Comparison of ENCODE assay signal across 14 cellular contexts in the genomic region with DNA sequence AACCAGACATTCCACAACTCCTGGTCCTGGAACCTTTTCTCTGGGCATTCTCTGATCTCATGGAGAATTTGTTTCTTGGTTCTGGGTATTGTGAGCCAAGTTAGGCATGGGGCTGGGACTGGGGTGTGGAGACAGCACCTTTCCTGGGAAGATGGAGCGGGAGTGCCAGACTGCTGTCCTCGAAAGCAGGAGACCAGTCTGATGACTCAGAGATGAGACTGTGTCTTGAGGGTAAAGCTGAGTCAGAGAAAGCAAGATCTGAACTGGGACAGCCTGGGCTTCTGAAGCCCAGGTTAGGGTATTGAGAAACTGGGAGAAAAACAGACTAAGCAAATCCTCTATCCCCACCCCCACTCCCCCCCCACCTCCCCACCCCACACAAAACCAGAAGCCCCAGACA. TPM values are rescaled to one million over a fixed set of nuclear protein-coding genes. Genes with fewer than 3 reads are reported as not detected.
DNase-seq lines count a peak whose midpoint lies in the region; ATAC-seq, FAIRE-seq and TF ChIP-seq lines count a peak whose summit lies in the region.
"Had no signal": no experiment of that assay in that cellular context is flagged by ENCODE, and none has a peak within 500 bp of the region (broad histone marks: within the 10 kb centered on the region; RNA-seq: fewer than 3 reads in every experiment).

No MANE protein-coding gene starts in this region.

- no peak for FAIRE-seq in GM12891 (lab: Jason Lieb, UNC)
- FAIRE-seq: endometrium had no signal

- H3K4me2 ChIP-seq in PC-9 (peak overlapping the region; percentile 35), osteoblast (ENCODE audit: insufficient read depth, low read length) (no peak overlapping the region), neuronal stem cell (ENCODE audit: insufficient read depth, low read length, poor library complexity, severe bottlenecking) (no peak overlapping the region)

- no peaks in the 10 kb centered on the region for H3K36me3 ChIP-seq in PC-9 (ENCODE audit: low read depth)
- H3K36me3 ChIP-seq in osteoblast (ENCODE audit: insufficient read depth, low read length): no peaks in the 10 kb centered on the region
- peaks cover 0 to 2% of the 10 kb centered on the region in 2 donors for H3K36me3 ChIP-seq in neuronal stem cell (replicated peaks in 1 of 2; ENCODE audit: control insufficient read depth in 2 of 2, insufficient read depth in 2 of 2, low read length in 2 of 2)

- H3K79me2 ChIP-seq in PC-9 (ENCODE audit: low read depth) (no peaks in the 10 kb centered on the region), osteoblast (ENCODE audit: insufficient read depth, low read length) (no peaks in the 10 kb centered on the region)

- TF ChIP-seq POLR2A in GM12891 (IDR thresholded peaks at IDR 0.05; ENCODE audit: low read depth, low read length): no peak

- CTCF ChIA-PET in PC-9 (lab: Charles Lee): no interaction called here

- no peak overlapping the region for H2BK15ac ChIP-seq in neuronal stem cell (ENCODE audit: low read length)

- peak; percentile 54 for DNase-seq in GM04503 (ENCODE audit: low read depth)
- peak; percentile 63 to 80 for DNase-seq in PC-9
- DNase-seq in epithelial cell of prostate (ENCODE audit: low read depth, low spot score): peak; percentile 74
- DNase-seq in osteoblast (ENCODE audit: insufficient read length, low spot score, missing footprints): peak; percentile 96
- DNase-seq in neuronal stem cell (ENCODE audit: low spot score): no peak
- no peak for DNase-seq in medulla oblongata (ENCODE audit: extremely low spot score)
- DNase-seq in Right ventricle myocardium inferior (ENCODE audit: missing footprints): no peak
- no peak for DNase-seq in GM12891 (ENCODE audit: insufficient read length, low spot score)
- DNase-seq: activated CD4-positive, alpha-beta T cell treated with anti-CD3 and anti-CD28 coated beads for 4 hours; activated naive CD4-positive, alpha-beta T cell treated with anti-CD3 and anti-CD28 coated beads, Interleukin-2, amount 10 ng/mL, durations not matched to agents 7 days and 5 days; DND-41; left colon; NCI-H187 treated with DMSO at 0.1 percent for 48 hours had no signal

- TF ChIP-seq CTCF in PC-9 (conservative IDR thresholded peaks at IDR 0.05) (no peak), osteoblast (IDR thresholded peaks at IDR 0.05; ENCODE audit: extremely low read depth, low read depth, low read length) (no peak)

- no CpG with 5 or more reads among the region's 2 CpGs for WGBS in neuronal stem cell (ENCODE audit: extremely low coverage in 2 of 2, insufficient read length in 2 of 2, insufficient replicate concordance in 1 of 2), 2 donors

- H3K27ac ChIP-seq in PC-9 (no peak overlapping the region), epithelial cell of prostate (peak overlapping the region; percentile 33), osteoblast (ENCODE audit: low read depth, low read length) (no peak overlapping the region), neuronal stem cell (replicated peaks; ENCODE audit: low read length) (no peak overlapping the region)

- no peak overlapping the region for H2AK5ac ChIP-seq in neuronal stem cell (ENCODE audit: low read depth, low read length)

- no peaks in the 10 kb centered on the region for H3K9me3 ChIP-seq in PC-9 (ENCODE audit: insufficient read depth, low read depth)
- no peaks in the 10 kb centered on the region for H3K9me3 ChIP-seq in osteoblast (ENCODE audit: low read depth, low read length)
- no peaks in the 10 kb centered on the region for H3K9me3 ChIP-seq in neuronal stem cell (replicated peaks in 1 of 2; ENCODE audit: control insufficient read depth in 2 of 2, insufficient read depth in 1 of 2, low read depth in 1 of 2, low read length in 2 of 2)

- H2BK5ac ChIP-seq in neuronal stem cell (ENCODE audit: low read length): no peak overlapping the region

- POLR2A ChIA-PET in PC-9 (lab: Charles Lee; ENCODE audit: unreplicated experiment): no interaction called here

- BruUV-seq in PC-9 (replicated peaks; lab: Mats Ljungman, UMichigan): no TSS peak

- H3K27me3 ChIP-seq in PC-9 (ENCODE audit: insufficient read depth, low read depth) (0 out of 2 replicates have a peak, but pooled peaks cover 9% of the 10 kb centered on the region), osteoblast (ENCODE audit: insufficient read depth, low read length) (peaks cover 30% of the 10 kb centered on the region), neuronal stem cell (ENCODE audit: control insufficient read depth in 3 of 3, insufficient read depth in 3 of 3, low read depth in 1 of 3, low read length in 3 of 3) (peaks cover 10 to 50% (median 38%) of the 10 kb centered on the region in 3 experiments)

- H4K8ac ChIP-seq in neuronal stem cell (ENCODE audit: low read depth, low read length): no peak overlapping the region

- no peak overlapping the region for H4K91ac ChIP-seq in neuronal stem cell (ENCODE audit: low read depth, low read length, poor library complexity)

- no peak overlapping the region for H3K14ac ChIP-seq in neuronal stem cell (ENCODE audit: low read length)

- peaks cover 14% of the 10 kb centered on the region; the same call in 1 of the 2 replicates for H3F3A ChIP-seq in PC-9 (ENCODE audit: insufficient read depth, low read depth)

- intact Hi-C loops in PC-9 (cut with micrococcal nuclease; ENCODE audit: unreplicated experiment): no loop called here
- intact Hi-C loops in Right ventricle myocardium inferior (cut with DNase I): no loop called here

- H3K4me3 ChIP-seq in PC-9: no peak overlapping the region
- no peak overlapping the region for H3K4me3 ChIP-seq in osteoblast (ENCODE audit: insufficient read depth, low read length)
- H3K4me3 ChIP-seq in neuronal stem cell (ENCODE audit: low read length in 2 of 2): no peak overlapping the region

- no peak for ATAC-seq in Right ventricle myocardium inferior
- ATAC-seq: left colon had no signal

- H2AFZ ChIP-seq in PC-9: no peak overlapping the region
- H2AFZ ChIP-seq in osteoblast (ENCODE audit: low read length): no peak overlapping the region
- H2AFZ ChIP-seq in neuronal stem cell (ENCODE audit: low read length): no peak overlapping the region

- no peak overlapping the region for H2BK120ac ChIP-seq in neuronal stem cell (ENCODE audit: low read depth, low read length)

- no peak overlapping the region for H3K4ac ChIP-seq in neuronal stem cell (ENCODE audit: low read length)

- H3K9me2 ChIP-seq in PC-9 (ENCODE audit: insufficient read depth): no peaks in the 10 kb centered on the region

- H3K9ac ChIP-seq in neuronal stem cell (ENCODE audit: low read depth, low read length, poor library complexity): no peak overlapping the region

- H3K79me1 ChIP-seq in neuronal stem cell (ENCODE audit: low read depth, low read length): no peaks in the 10 kb centered on the region

- no peak overlapping the region for H3K18ac ChIP-seq in neuronal stem cell (ENCODE audit: low read length)

- H3K23ac ChIP-seq in neuronal stem cell (ENCODE audit: low read depth, low read length, poor library complexity): no peak overlapping the region

- H2BK12ac ChIP-seq in neuronal stem cell (ENCODE audit: low read length): no peak overlapping the region

- H3K4me1 ChIP-seq in PC-9 (replicated peaks; ENCODE audit: insufficient read depth): peaks cover 27% of the 10 kb centered on the region
- H3K4me1 ChIP-seq in osteoblast (ENCODE audit: insufficient read depth, low read length): peaks cover 11% of the 10 kb centered on the region
- H3K4me1 ChIP-seq in neuronal stem cell (ENCODE audit: control insufficient read depth in 2 of 2, insufficient read depth in 1 of 2, low read depth in 1 of 2, low read length in 2 of 2): peaks cover 0 to 4% of the 10 kb centered on the region in 2 donors

- H4K20me1 ChIP-seq in PC-9 (ENCODE audit: insufficient read depth) (no peaks in the 10 kb centered on the region), osteoblast (ENCODE audit: insufficient read depth, low read length) (no peaks in the 10 kb centered on the region)

TF ChIP-seq in GM12891, 5 proteins besides CTCF, POLR2A, EP300 and RAD21:
- TF ChIP-seq SPI1 (IDR thresholded peaks at IDR 0.05; ENCODE audit: low read depth, low read length) (no peak), POLR2AphosphoS5 (IDR thresholded peaks at IDR 0.05; ENCODE audit: low read depth, low read length) (no peak), POU2F2 (IDR thresholded peaks at IDR 0.05; ENCODE audit: low read depth, low read length) (no peak), PAX5 (IDR thresholded peaks at IDR 0.05; ENCODE audit: insufficient read depth, low read length, severe bottlenecking) (no peak), TAF1 (IDR thresholded peaks at IDR 0.05; ENCODE audit: low read depth, low read length) (no peak)

RNA-seq across cellular contexts. Expression of gene KANK4, which starts 2.2 kb away (rescaled TPM):
- 1.7 and 2.0 TPM in 2 replicates for total RNA-seq in PC-9 (2021)
- under 0.01 TPM in 2 replicates for total RNA-seq in osteoblast
- 2.5 TPM for polyA plus RNA-seq in neuronal stem cell (2013, experiment 1 of 2)
- polyA plus RNA-seq in neuronal stem cell (2013, experiment 2 of 2): 2.6 TPM
- 0.95 TPM for total RNA-seq in Right ventricle myocardium inferior
- not detected for polyA plus RNA-seq in GM12891 (2012; ENCODE audit: low read depth, missing spikeins)

Comparison
In these comparisons a context has a peak if more than half of its experiments do, and no peak if none do; other contexts are left out.
1. DNase-seq: peak in GM04503 (single experiment), PC-9 (2 of 2), epithelial cell of prostate (single experiment) and osteoblast (single experiment); none in neuronal stem cell (single experiment), medulla oblongata (single experiment), Right ventricle myocardium inferior (single experiment) and GM12891 (single experiment).